ENCODE assay signal across 15 cellular contexts in genomic region chr3:177744873-177745646, GRCh38.
A peak's percentile ranks its signal among the peaks of the same experiment; 100 is the strongest.
DNase-seq lines count a peak whose midpoint lies in the region; ATAC-seq, FAIRE-seq and TF ChIP-seq lines count a peak whose summit lies in the region.
"Had no signal": no experiment of that assay in that cellular context is flagged by ENCODE, and none has a peak within 500 bp of the region (broad histone marks: within the 10 kb centered on the region; RNA-seq: fewer than 3 reads in every experiment).

No MANE protein-coding gene starts in this region.

- H3K4me2 ChIP-seq in SK-N-SH (no peak overlapping the region), astrocyte (ENCODE audit: low read length) (peak overlapping the region; percentile 43)

- 73% methylated on average over 6 of the region's 6 CpGs for WGBS in SK-N-SH (ENCODE audit: low lambda C conversion rate)
- WGBS in right cardiac atrium = 61% methylated on average over 6 of the region's 6 CpGs

- H3K9me2 ChIP-seq in SK-N-SH = no peaks in the 10 kb centered on the region

- no peak for TF ChIP-seq CTCF in SK-N-SH (IDR thresholded peaks at IDR 0.05)
- TF ChIP-seq CTCF in astrocyte (IDR thresholded peaks at IDR 0.05; ENCODE audit: insufficient read depth, low read depth, low read length) = no peak
- no peak for TF ChIP-seq CTCF in thoracic aorta (IDR thresholded peaks at IDR 0.05)

- H3K4me1 ChIP-seq in SK-N-SH (ENCODE audit: control insufficient read depth in 1 of 2, insufficient read depth in 2 of 2, low read depth in 1 of 2, low read length in 1 of 2) (peaks cover 0 to 5% of the 10 kb centered on the region in 2 experiments; a peak in 2 of 4 replicates), astrocyte (ENCODE audit: insufficient read depth, low read length) (peaks cover 17% of the 10 kb centered on the region), right cardiac atrium (ENCODE audit: control insufficient read depth, insufficient read depth, low read length) (no peaks in the 10 kb centered on the region), thoracic aorta (ENCODE audit: control insufficient read depth in 1 of 2, low read depth in 2 of 2) (peaks cover 8 to 26% of the 10 kb centered on the region in 2 donors)

- H3F3A ChIP-seq in SK-N-SH (replicated peaks; ENCODE audit: insufficient read depth) = peaks cover 6% of the 10 kb centered on the region

- no peaks in the 10 kb centered on the region for H3K27me3 ChIP-seq in SK-N-SH (ENCODE audit: insufficient read depth)
- no peaks in the 10 kb centered on the region for H3K27me3 ChIP-seq in astrocyte (ENCODE audit: insufficient read depth, low read length)
- H3K27me3 ChIP-seq in right cardiac atrium (ENCODE audit: control insufficient read depth, insufficient read depth) = no peaks in the 10 kb centered on the region
- H3K27me3 ChIP-seq in thoracic aorta (replicated peaks; ENCODE audit: insufficient read depth) = no peaks in the 10 kb centered on the region

- H2AFZ ChIP-seq in SK-N-SH (ENCODE audit: low read depth) = no peak overlapping the region
- no peak overlapping the region for H2AFZ ChIP-seq in astrocyte (ENCODE audit: low read depth, low read length)

- H3K79me2 ChIP-seq in SK-N-SH (ENCODE audit: insufficient read depth) = no peaks in the 10 kb centered on the region
- H3K79me2 ChIP-seq in astrocyte (ENCODE audit: insufficient read depth, low read length) = no peaks in the 10 kb centered on the region

- peak overlapping the region; percentile 4 for H3K27ac Mint-ChIP-seq in astrocyte (ENCODE audit: unreplicated experiment)
- no peak overlapping the region for H3K27ac Mint-ChIP-seq in activated T-helper 2 cell treated with anti-CD3 and anti-CD28 coated beads, Interferon-gamma antibody, Interleukin-2, Interleukin-4, amounts not matched to agents 10 μg/mL and 5 μg/mL and 100 μg/mL, durations not matched to agents 14 hours and 24 hours and 36 hours
- H3K27ac Mint-ChIP-seq: activated naive CD4-positive, alpha-beta T cell treated with anti-CD3 and anti-CD28 coated beads for 36 hours; natural killer cell treated with Interleukin-12 subunit alpha and Interleukin-12 subunit beta and Interleukin-15 and Interleukin-18, amount 100 ng/mL, for 72 hours had no signal

- no peaks in the 10 kb centered on the region for H3K9me3 ChIP-seq in SK-N-SH
- no peaks in the 10 kb centered on the region for H3K9me3 ChIP-seq in astrocyte (ENCODE audit: insufficient read depth, low read depth, low read length)
- no peaks in the 10 kb centered on the region for H3K9me3 ChIP-seq in right cardiac atrium (ENCODE audit: control insufficient read depth, low read length)
- no peaks in the 10 kb centered on the region for H3K9me3 ChIP-seq in thoracic aorta

- no peak for TF ChIP-seq RAD21 in SK-N-SH (IDR thresholded peaks at IDR 0.05; ENCODE audit: low read length)

- H3K36me3 ChIP-seq in SK-N-SH (replicated peaks in 1 of 2; ENCODE audit: control insufficient read depth in 1 of 2, insufficient read depth in 2 of 2, low read length in 1 of 2) (no peaks in the 10 kb centered on the region), astrocyte (ENCODE audit: insufficient read depth, low read length) (no peaks in the 10 kb centered on the region), thoracic aorta (no peaks in the 10 kb centered on the region)

- H3K9me3 Mint-ChIP-seq in astrocyte (ENCODE audit: unreplicated experiment) = no peaks in the 10 kb centered on the region
- no peaks in the 10 kb centered on the region for H3K9me3 Mint-ChIP-seq in activated T-helper 2 cell treated with anti-CD3 and anti-CD28 coated beads, Interferon-gamma antibody, Interleukin-2, Interleukin-4, amounts not matched to agents 10 μg/mL and 5 μg/mL and 100 μg/mL, durations not matched to agents 14 hours and 24 hours and 36 hours
- H3K9me3 Mint-ChIP-seq: activated naive CD4-positive, alpha-beta T cell treated with anti-CD3 and anti-CD28 coated beads for 36 hours had no signal

- peak in 1 of 2 experiments; percentile 38; a peak in 1 of 4 replicates for TF ChIP-seq EP300 in SK-N-SH (IDR thresholded peaks at IDR 0.05; ENCODE audit: borderline replicate concordance in 1 of 2, low read depth in 1 of 2, low read length in 1 of 2)

- H3K4me3 Mint-ChIP-seq in astrocyte (ENCODE audit: unreplicated experiment) = no peak overlapping the region
- no peak overlapping the region for H3K4me3 Mint-ChIP-seq in activated T-helper 2 cell treated with anti-CD3 and anti-CD28 coated beads, Interferon-gamma antibody, Interleukin-2, Interleukin-4, amounts not matched to agents 10 μg/mL and 5 μg/mL and 100 μg/mL, durations not matched to agents 14 hours and 24 hours and 36 hours (ENCODE audit: low read depth)
- H3K4me3 Mint-ChIP-seq: activated naive CD4-positive, alpha-beta T cell treated with anti-CD3 and anti-CD28 coated beads for 36 hours; natural killer cell treated with Interleukin-12 subunit alpha and Interleukin-12 subunit beta and Interleukin-15 and Interleukin-18, amount 100 ng/mL, for 72 hours had no signal

- no peak overlapping the region for H3K9ac ChIP-seq in SK-N-SH
- H3K9ac ChIP-seq in astrocyte (ENCODE audit: low read length) = no peak overlapping the region

- no peak for DNase-seq in SK-N-SH
- peak; percentile 97 for DNase-seq in astrocyte (ENCODE audit: low read depth)
- peak in 2 of 3 donors; percentile 39 to 54 for DNase-seq in right cardiac atrium
- DNase-seq in thoracic aorta (ENCODE audit: low spot score) = no peak
- DNase-seq in nucleus accumbens (lab: John Stamatoyannopoulos, UW) = no peak
- DNase-seq in activated T-helper 2 cell treated with anti-CD3 and anti-CD28 coated beads, Interferon-gamma antibody, Interleukin-2, Interleukin-4, amounts not matched to agents 10 μg/mL and 5 μg/mL and 100 μg/mL, durations not matched to agents 14 hours and 24 hours and 36 hours (ENCODE audit: low spot score) = no peak
- DNase-seq: activated naive CD4-positive, alpha-beta T cell treated with anti-CD3 and anti-CD28 coated beads for 36 hours; dermis blood vessel endothelial cell; NCI-H446; small intestine had no signal

- peak; percentile 85 for FAIRE-seq in astrocyte (lab: Jason Lieb, UNC)
- FAIRE-seq: A204.1, islet of Langerhans, small intestine had no signal

- H4K20me1 ChIP-seq in SK-N-SH (ENCODE audit: insufficient read depth) (no peaks in the 10 kb centered on the region), astrocyte (ENCODE audit: insufficient read depth, low read length) (no peaks in the 10 kb centered on the region)

- H3K36me3 Mint-ChIP-seq in astrocyte (ENCODE audit: low read depth, unreplicated experiment) = no peaks in the 10 kb centered on the region
- H3K36me3 Mint-ChIP-seq in activated T-helper 2 cell treated with anti-CD3 and anti-CD28 coated beads, Interferon-gamma antibody, Interleukin-2, Interleukin-4, amounts not matched to agents 10 μg/mL and 5 μg/mL and 100 μg/mL, durations not matched to agents 14 hours and 24 hours and 36 hours (ENCODE audit: low read depth) = no peaks in the 10 kb centered on the region
- H3K36me3 Mint-ChIP-seq: natural killer cell treated with Interleukin-12 subunit alpha and Interleukin-12 subunit beta and Interleukin-15 and Interleukin-18, amount 100 ng/mL, for 72 hours had no signal

- intact Hi-C loops in right cardiac atrium (cut with DNase I) = no loop called here
- intact Hi-C loops in activated T-helper 2 cell treated with anti-CD3 and anti-CD28 coated beads, Interferon-gamma antibody, Interleukin-2, Interleukin-4, amounts not matched to agents 10 μg/mL and 5 μg/mL and 100 μg/mL, durations not matched to agents 14 hours and 24 hours and 36 hours (cut with micrococcal nuclease) = no loop called here

- ATAC-seq in SK-N-SH treated with all-trans-retinoic acid at 6 μM for 48 hours = no peak; the same call in 2 of the 3 replicates
- ATAC-seq in right cardiac atrium = peak; percentile 88 to 94
- ATAC-seq in thoracic aorta (ENCODE audit: insufficient number of reproducible peaks, low FRiP score, low read depth) = no peak
- ATAC-seq in HG02623 (IDR thresholded peaks at IDR 0.05; ENCODE audit: unreplicated experiment) = no peak

- H3K27ac ChIP-seq in SK-N-SH (ENCODE audit: low read depth in 2 of 2, low read length in 1 of 2) = no peak overlapping the region
- H3K27ac ChIP-seq in astrocyte (ENCODE audit: low read depth, low read length) = peak overlapping the region; percentile 40
- H3K27ac ChIP-seq in right cardiac atrium (ENCODE audit: low read length) = peak overlapping the region; percentile 64
- peak overlapping the region; percentile 22 to 24 for H3K27ac ChIP-seq in thoracic aorta

- no peak overlapping the region for H3K4me3 ChIP-seq in SK-N-SH (ENCODE audit: low read depth in 2 of 2, low read length in 1 of 2)
- no peak overlapping the region for H3K4me3 ChIP-seq in astrocyte (ENCODE audit: insufficient read depth, low read depth, low read length)
- H3K4me3 ChIP-seq in right cardiac atrium (ENCODE audit: low read length) = no peak overlapping the region
- no peak overlapping the region for H3K4me3 ChIP-seq in thoracic aorta

- H3K27me3 Mint-ChIP-seq in astrocyte (ENCODE audit: low read depth, unreplicated experiment) = no peaks in the 10 kb centered on the region
- no peaks in the 10 kb centered on the region for H3K27me3 Mint-ChIP-seq in activated T-helper 2 cell treated with anti-CD3 and anti-CD28 coated beads, Interferon-gamma antibody, Interleukin-2, Interleukin-4, amounts not matched to agents 10 μg/mL and 5 μg/mL and 100 μg/mL, durations not matched to agents 14 hours and 24 hours and 36 hours (ENCODE audit: low read depth)

- CTCF ChIA-PET in SK-N-SH (lab: Yijun Ruan, JAX) = no interaction called here

- POLR2A ChIA-PET in SK-N-SH (lab: Yijun Ruan, JAX) = no interaction called here

- peaks cover 46% of the 10 kb centered on the region for H3K4me1 Mint-ChIP-seq in astrocyte (ENCODE audit: low read depth, unreplicated experiment)
- H3K4me1 Mint-ChIP-seq in activated T-helper 2 cell treated with anti-CD3 and anti-CD28 coated beads, Interferon-gamma antibody, Interleukin-2, Interleukin-4, amounts not matched to agents 10 μg/mL and 5 μg/mL and 100 μg/mL, durations not matched to agents 14 hours and 24 hours and 36 hours (ENCODE audit: low read depth) = no peaks in the 10 kb centered on the region

TF ChIP-seq in SK-N-SH, 30 proteins besides CTCF, POLR2A, EP300 and RAD21 (continues in another document):
- no peak for TF ChIP-seq USF1 (IDR thresholded peaks at IDR 0.05; ENCODE audit: borderline replicate concordance, low read depth)

TF ChIP-seq in SK-N-SH treated with all-trans-retinoic acid at 6 μM for 48 hours, 23 proteins besides CTCF, POLR2A, EP300 and RAD21:
- TF ChIP-seq BACH2 (CRISPR knock-in tag; IDR thresholded peaks at IDR 0.05; ENCODE audit: borderline replicate concordance) (no peak), ZFP3 (CRISPR knock-in tag; IDR thresholded peaks at IDR 0.05) (no peak)

Comparison
In these comparisons a context has a peak if more than half of its experiments do, and no peak if none do; other contexts are left out.
1. DNase-seq: peak in astrocyte (single experiment) and right cardiac atrium (2 of 3); none in SK-N-SH (single experiment), thoracic aorta (single experiment), nucleus accumbens (0 of 56) and activated T-helper 2 cell treated with anti-CD3 and anti-CD28 coated beads, Interferon-gamma antibody, Interleukin-2, Interleukin-4, amounts not matched to agents 10 μg/mL and 5 μg/mL and 100 μg/mL, durations not matched to agents 14 hours and 24 hours and 36 hours (single experiment).
2. H3K27ac ChIP-seq: peak in astrocyte (single experiment), right cardiac atrium (single experiment) and thoracic aorta (2 of 2); none in SK-N-SH (0 of 2).
3. ATAC-seq: peak in right cardiac atrium (2 of 2); none in SK-N-SH treated with all-trans-retinoic acid at 6 μM for 48 hours (single experiment), thoracic aorta (single experiment) and HG02623 (single experiment).